9 cellular contexts compared by ENCODE assay signal in the genomic region with DNA sequence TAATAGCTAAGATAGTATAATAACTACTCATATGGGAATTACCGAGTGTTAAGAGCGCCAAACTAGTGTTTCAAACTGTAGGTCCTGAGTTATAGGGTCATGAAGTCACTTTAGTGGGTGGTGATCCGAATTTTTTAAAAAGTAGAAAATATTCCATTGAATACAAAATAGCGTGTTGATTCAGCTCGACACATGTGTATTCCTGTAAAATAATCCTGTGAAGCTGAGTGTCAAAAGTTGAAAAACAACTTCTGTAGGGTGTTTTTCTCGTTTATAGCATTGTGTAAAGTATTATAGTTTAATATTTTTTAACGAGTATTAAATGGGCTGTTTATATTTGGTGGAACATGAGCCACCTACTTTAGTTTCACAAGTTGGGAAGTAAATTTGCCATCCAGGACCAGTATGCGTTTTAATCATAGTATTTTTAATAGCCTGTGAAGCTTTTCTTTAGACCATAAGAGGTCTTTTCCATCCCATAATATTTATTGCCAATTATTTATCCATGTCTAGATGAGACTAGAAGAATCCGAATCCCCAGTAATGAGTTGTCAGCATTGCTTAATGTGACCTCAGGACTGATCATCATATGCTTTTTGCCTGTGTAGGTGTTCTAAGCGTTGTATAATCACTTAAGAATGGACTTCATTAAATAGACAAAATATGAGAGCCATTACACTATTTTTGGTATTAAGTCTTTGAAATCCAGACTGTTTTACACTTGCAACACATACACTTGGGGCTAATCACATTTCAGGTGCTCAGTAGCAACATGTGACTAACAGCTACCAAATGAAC.
DNase-seq lines count a peak whose midpoint lies in the region; ATAC-seq, FAIRE-seq and TF ChIP-seq lines count a peak whose summit lies in the region.
"Had no signal": no experiment of that assay in that cellular context is flagged by ENCODE, and none has a peak within 500 bp of the region (broad histone marks: within the 10 kb centered on the region; RNA-seq: fewer than 3 reads in every experiment).

No MANE protein-coding gene starts in this region.

- H3K4ac ChIP-seq in mesenchymal stem cell (ENCODE audit: low read depth in 1 of 2, low read length in 2 of 2), result no peak overlapping the region

- H3K36me3 ChIP-seq in heart left ventricle (peaks cover 0 to 12% (median 2%) of the 10 kb centered on the region in 9 donors), mesenchymal stem cell (ENCODE audit: control insufficient read depth in 1 of 2, insufficient read depth in 2 of 2, low read depth in 1 of 2, low read length in 2 of 2) (peaks cover 2 to 6% of the 10 kb centered on the region in 2 experiments), vagina (no peaks in the 10 kb centered on the region)

- no peak overlapping the region for H2BK15ac ChIP-seq in mesenchymal stem cell (ENCODE audit: low read depth, poor library complexity, severe bottlenecking)

- no peak overlapping the region for H3K23ac ChIP-seq in mesenchymal stem cell (ENCODE audit: low read length in 2 of 2)

- TF ChIP-seq CTCF in heart left ventricle (IDR thresholded peaks at IDR 0.05), result no peak
- TF ChIP-seq CTCF in astrocyte of the cerebellum (IDR thresholded peaks at IDR 0.05; ENCODE audit: low read depth, low read length, missing control alignments), result no peak
- TF ChIP-seq CTCF in vagina (IDR thresholded peaks at IDR 0.05), result no peak
- no peak for TF ChIP-seq CTCF in D721Med (IDR thresholded peaks at IDR 0.05; ENCODE audit: insufficient read depth, missing control alignments)

- WGBS in heart left ventricle, 4 donors, result 6 to 8% (median 8%) methylated on average over 10 of the region's 10 CpGs
- WGBS in mesenchymal stem cell, result 56% methylated on average over 7 of the region's 10 CpGs

- H2BK12ac ChIP-seq in mesenchymal stem cell (ENCODE audit: low read length in 2 of 2), result no peak overlapping the region

- no peak overlapping the region for H4K91ac ChIP-seq in mesenchymal stem cell (ENCODE audit: low read length)

- no peak for TF ChIP-seq POLR2A in heart left ventricle (IDR thresholded peaks at IDR 0.05)
- no peak for TF ChIP-seq POLR2A in vagina (IDR thresholded peaks at IDR 0.05)

- no peak overlapping the region for H4K8ac ChIP-seq in mesenchymal stem cell (ENCODE audit: low read length)

- H3K18ac ChIP-seq in mesenchymal stem cell (ENCODE audit: low read depth in 1 of 2, low read length in 2 of 2), result no peak overlapping the region

- no peak overlapping the region for H2AFZ ChIP-seq in mesenchymal stem cell (ENCODE audit: low read depth, low read length)

- H2BK5ac ChIP-seq in mesenchymal stem cell (ENCODE audit: low read depth, low read length, poor library complexity, severe bottlenecking), result no peak overlapping the region

- H3K4me2 ChIP-seq in mesenchymal stem cell (ENCODE audit: low read length, poor library complexity, severe bottlenecking), result peak overlapping the region; percentile 71

- intact Hi-C loops in heart left ventricle (cut with DNase I), result loop anchor here in 3 of 10 donors (5.0 kb wide), 3 partner anchors 44 to 136 kb away; a partner anchor contains a TSS
- intact Hi-C loops in left ventricle myocardium superior (cut with micrococcal nuclease), result loop anchor here (5.0 kb wide), 1 partner anchor 986 kb away; a partner anchor contains a TSS
- intact Hi-C loops in vagina (cut with DNase I), result no loop called here

- peak overlapping the region in 11 of 12 donors; percentile 97 to 100 (median 100) for H3K27ac ChIP-seq in heart left ventricle
- no peak overlapping the region for H3K27ac ChIP-seq in mesenchymal stem cell (ENCODE audit: low read length, poor library complexity, severe bottlenecking)
- H3K27ac ChIP-seq in vagina, result peak overlapping the region; percentile 98

- in situ Hi-C loops in astrocyte of the cerebellum (cut with HindIII; ENCODE audit: low sequenced_read_pairs), result no loop called here

- H3K27me3 ChIP-seq in heart left ventricle (no peaks in the 10 kb centered on the region), mesenchymal stem cell (ENCODE audit: control insufficient read depth in 1 of 2, insufficient read depth in 1 of 2, low read length in 2 of 2) (no peaks in the 10 kb centered on the region), vagina (no peaks in the 10 kb centered on the region)

- ATAC-seq in heart left ventricle (no peak), left ventricle myocardium superior (no peak), HG03439 (IDR thresholded peaks at IDR 0.05; ENCODE audit: unreplicated experiment) (no peak)

- H3K14ac ChIP-seq in mesenchymal stem cell (ENCODE audit: low read length in 2 of 2), result no peak overlapping the region

- FAIRE-seq in D721Med (lab: Jason Lieb, UNC), result no peak

- H3K9me3 ChIP-seq in heart left ventricle (no peaks in the 10 kb centered on the region), mesenchymal stem cell (ENCODE audit: control insufficient read depth, low read length) (no peaks in the 10 kb centered on the region), vagina (no peaks in the 10 kb centered on the region)

- DNase-seq in heart left ventricle, result no peak
- DNase-seq in left ventricle myocardium superior, result no peak
- no peak for DNase-seq in astrocyte of the cerebellum (ENCODE audit: low read depth)
- no peak for DNase-seq in mesenchymal stem cell
- DNase-seq in vagina (ENCODE audit: extremely low spot score in 2 of 2), result no peak
- DNase-seq in foreskin melanocyte, result no peak
- DNase-seq in D721Med (ENCODE audit: insufficient read length, low spot score), result no peak
- DNase-seq: MV-4-11 had no signal

- H3K4me3 ChIP-seq in heart left ventricle (peak overlapping the region; percentile 50 to 91 (median 86)), astrocyte of the cerebellum (ENCODE audit: low read depth, low read length) (peak overlapping the region; percentile 57), mesenchymal stem cell (ENCODE audit: insufficient read depth in 1 of 2, low read depth in 1 of 2, low read length in 2 of 2) (peak overlapping the region in 1 of 2 experiments; percentile 94), vagina (peak overlapping the region; percentile 79 to 96)

- peaks cover 2% of the 10 kb centered on the region for H3K79me1 ChIP-seq in mesenchymal stem cell (replicated peaks; ENCODE audit: low read length, poor library complexity, severe bottlenecking)

- H3K4me1 ChIP-seq in heart left ventricle (peaks cover 9 to 67% (median 58%) of the 10 kb centered on the region in 12 donors), mesenchymal stem cell (ENCODE audit: control insufficient read depth, insufficient read depth, low read depth, low read length) (peaks cover 8% of the 10 kb centered on the region), vagina (peaks cover 69% of the 10 kb centered on the region)

- peak overlapping the region; percentile 94 for H3K9ac ChIP-seq in mesenchymal stem cell (ENCODE audit: low read length)

- no peak overlapping the region for H2BK120ac ChIP-seq in mesenchymal stem cell (ENCODE audit: low read depth, low read length)

- no peak overlapping the region for H2AK5ac ChIP-seq in mesenchymal stem cell (ENCODE audit: low read length, severe bottlenecking)
